In genomic region chr1:9688599-9688998, GRCh38 we compare ENCODE assay signal across 8 cellular contexts. TPM values are rescaled to one million over a fixed set of nuclear protein-coding genes. Genes with fewer than 3 reads are reported as not detected.
DNase-seq lines count a peak whose midpoint lies in the region; ATAC-seq and TF ChIP-seq lines count a peak whose summit lies in the region.

No MANE protein-coding gene starts in this region.

- H3K79me2 ChIP-seq in PC-3 (ENCODE audit: low read length): no peaks in the 10 kb centered on the region
- H3K79me2 ChIP-seq in trophoblast cell (ENCODE audit: control insufficient read depth, insufficient read depth, low read length, poor library complexity): peaks cover 2% of the 10 kb centered on the region

- H3K4me1 ChIP-seq in PC-3 (ENCODE audit: insufficient read depth, low read length): peaks cover 24% of the 10 kb centered on the region
- peaks cover 16 to 17% of the 10 kb centered on the region in 2 experiments for H3K4me1 ChIP-seq in trophoblast cell (ENCODE audit: control insufficient read depth in 1 of 2, insufficient read depth in 2 of 2, low read length in 2 of 2)

- H3K14ac ChIP-seq in trophoblast cell (ENCODE audit: low read length): no peak overlapping the region

- no peaks in the 10 kb centered on the region for H3K9me2 ChIP-seq in PC-3 (replicated peaks; ENCODE audit: low read length)

- H3K27ac ChIP-seq in PC-3 (ENCODE audit: low read length): no peak overlapping the region
- H3K27ac ChIP-seq in trophoblast cell (ENCODE audit: low read depth, low read length): no peak overlapping the region

- H3K18ac ChIP-seq in trophoblast cell (ENCODE audit: low read length): no peak overlapping the region

- H3K9me3 ChIP-seq in PC-3 (ENCODE audit: low read length) (no peaks in the 10 kb centered on the region), trophoblast cell (ENCODE audit: insufficient read depth, low read depth, low read length) (peaks cover 1% of the 10 kb centered on the region)

- no peak for DNase-seq in GM12864 (ENCODE audit: low read depth)
- DNase-seq in PC-3: no peak
- no peak for DNase-seq in epithelial cell of proximal tubule (ENCODE audit: low read depth)
- DNase-seq in trophoblast cell: no peak
- no peak for DNase-seq in NCI-H2196 treated with DMSO at 0.1 percent for 48 hours (lab: John Stamatoyannopoulos, UW; ENCODE audit: unreplicated experiment)
- DNase-seq in stimulated activated CD4-positive, alpha-beta T cell treated with anti-CD3 and anti-CD28 coated beads, Interleukin-4, amount 100 ng/mL, for 1 hour: no peak

- CTCF ChIA-PET in PC-3 (lab: Charles Lee): interaction anchor here (0.6 kb wide), 1 partner anchor 125 kb away, joined by 5 read pairs; no protein-coding TSS in a partner anchor

- BruUV-seq in PC-3 (replicated peaks; lab: Mats Ljungman, UMichigan): no TSS peak

- H4K91ac ChIP-seq in trophoblast cell (ENCODE audit: low read depth, low read length): no peak overlapping the region

- H3F3A ChIP-seq in PC-3 (ENCODE audit: low read length, unreplicated experiment): peaks cover 7% of the 10 kb centered on the region

- H3K36me3 ChIP-seq in PC-3 (ENCODE audit: low read depth, low read length): no peaks in the 10 kb centered on the region
- no peaks in the 10 kb centered on the region for H3K36me3 ChIP-seq in trophoblast cell (ENCODE audit: control insufficient read depth in 1 of 2, insufficient read depth in 2 of 2, low read length in 2 of 2)

- peak overlapping the region; percentile 100 for H3K4me2 ChIP-seq in PC-3 (ENCODE audit: low read length)
- peak overlapping the region; percentile 82 for H3K4me2 ChIP-seq in trophoblast cell (ENCODE audit: low read length)

- TF ChIP-seq CTCF in GM12864 (IDR thresholded peaks at IDR 0.05; ENCODE audit: low read depth, low read length, missing control alignments) (no peak), PC-3 (conservative IDR thresholded peaks at IDR 0.05; ENCODE audit: low read depth, low read length) (no peak), epithelial cell of proximal tubule (conservative IDR thresholded peaks at IDR 0.05; ENCODE audit: low read depth, low read length) (no peak)

- H2AFZ ChIP-seq in PC-3 (ENCODE audit: low read length): peak overlapping the region; percentile 98
- peak overlapping the region; percentile 56 for H2AFZ ChIP-seq in trophoblast cell (ENCODE audit: insufficient read depth, low read length, poor library complexity)

- peaks cover 2% of the 10 kb centered on the region for H3K79me1 ChIP-seq in trophoblast cell (ENCODE audit: low read length)

- H4K20me1 ChIP-seq in PC-3 (ENCODE audit: low read length): no peaks in the 10 kb centered on the region

- H3K27me3 ChIP-seq in PC-3 (ENCODE audit: low read length) (no peaks in the 10 kb centered on the region), trophoblast cell (ENCODE audit: insufficient read depth, low read length) (peaks cover 16% of the 10 kb centered on the region)

- H3K4me3 ChIP-seq in GM12864 (ENCODE audit: low read depth, low read length) (peak overlapping the region; percentile 53), PC-3 (ENCODE audit: low read length) (peak overlapping the region; percentile 95), epithelial cell of proximal tubule (ENCODE audit: low read depth, low read length) (peak overlapping the region; percentile 58), trophoblast cell (ENCODE audit: low read depth, low read length) (peak overlapping the region; percentile 57)

- H4K12ac ChIP-seq in trophoblast cell (ENCODE audit: low read depth, low read length): no peak overlapping the region

- H3K9ac ChIP-seq in PC-3 (ENCODE audit: low read length) (peak overlapping the region; percentile 71), trophoblast cell (ENCODE audit: low read length) (no peak overlapping the region)

- ATAC-seq in PC-3 (no peak), GM21786 (IDR thresholded peaks at IDR 0.05; ENCODE audit: unreplicated experiment) (no peak), GM21423 (IDR thresholded peaks at IDR 0.05; ENCODE audit: unreplicated experiment) (no peak)

- no peak overlapping the region for H3K23ac ChIP-seq in trophoblast cell (ENCODE audit: low read length)

- no peak overlapping the region for H2BK120ac ChIP-seq in trophoblast cell (ENCODE audit: insufficient read depth, low read length, poor library complexity)

- no peak overlapping the region for H3K4ac ChIP-seq in trophoblast cell (ENCODE audit: low read depth, low read length)

- intact Hi-C loops in PC-3 (cut with micrococcal nuclease): loop anchor here (5.0 kb wide), 1 partner anchor 61 kb away; no protein-coding TSS in a partner anchor

- no CpG with 5 or more reads among the region's 14 CpGs for WGBS in trophoblast cell (ENCODE audit: extremely low coverage, insufficient coverage, insufficient read length)

- H4K8ac ChIP-seq in trophoblast cell (ENCODE audit: low read depth, low read length): no peak overlapping the region

- no peak overlapping the region for H2AK5ac ChIP-seq in trophoblast cell (ENCODE audit: low read length)

- no peak overlapping the region for H2BK12ac ChIP-seq in trophoblast cell (ENCODE audit: low read length)

- POLR2A ChIA-PET in PC-3 (lab: Charles Lee; ENCODE audit: unreplicated experiment): no interaction called here

- H2BK5ac ChIP-seq in trophoblast cell (ENCODE audit: low read depth, low read length, poor library complexity): no peak overlapping the region

RNA-seq across cellular contexts. Expression of gene PIK3CD, which starts 37.1 kb away (rescaled TPM):
- 4.5 and 6.0 TPM in 2 replicates for total RNA-seq in PC-3 (2014; rRNA removed)
- 24.5 and 32.5 TPM in 2 replicates for total RNA-seq in epithelial cell of proximal tubule
- 3.8 and 4.0 TPM in 2 replicates for polyA plus RNA-seq in trophoblast cell (2013)
